1 cellular context compared by ENCODE assay signal in the genomic region with DNA sequence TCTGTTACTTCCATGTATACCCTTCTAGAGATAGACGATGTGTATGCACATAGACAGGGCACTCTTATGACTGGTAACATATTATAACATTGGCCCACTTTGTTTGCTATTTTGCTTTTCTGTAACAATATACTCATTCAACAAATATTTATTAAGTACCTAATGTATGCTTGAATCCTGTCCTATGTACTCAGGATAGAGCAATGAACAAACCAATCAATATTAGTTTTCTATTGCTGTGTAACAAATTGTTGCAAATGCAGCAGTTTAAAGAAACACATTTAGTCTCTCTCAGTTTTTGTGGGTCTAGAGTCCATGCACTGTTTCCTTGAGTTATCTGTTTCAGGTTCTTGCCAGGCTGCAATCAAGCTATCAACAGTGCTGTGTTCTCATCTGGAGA.
TF ChIP-seq lines count a peak whose summit lies in the region.

No MANE protein-coding gene starts in this region.

TF ChIP-seq in HepG2, 621 proteins besides CTCF, POLR2A, EP300 and RAD21:
- TF ChIP-seq MAFK (conservative IDR thresholded peaks at IDR 0.05 in 1 of 2, IDR thresholded peaks at IDR 0.05 in 1 of 2; ENCODE audit: low read length in 2 of 2): peak in 1 of 2 experiments; percentile 26; a peak in 1 of 4 replicates
- peak; percentile 35; the same call in 1 of the 2 replicates for TF ChIP-seq MAFF (IDR thresholded peaks at IDR 0.05; ENCODE audit: low read depth, low read length)
- TF ChIP-seq, protein P1, sequence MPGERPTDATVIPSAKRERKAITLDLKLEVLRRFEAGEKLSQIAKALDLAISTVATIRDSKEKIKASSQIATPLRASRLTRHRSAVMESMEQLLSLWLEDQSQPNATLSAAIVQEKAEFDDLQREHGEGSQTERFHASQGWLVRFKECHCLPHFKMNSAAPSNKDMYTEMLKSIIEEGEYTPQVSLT (CRISPR knock-in tag; IDR thresholded peaks at IDR 0.05; ENCODE audit: borderline replicate concordance, low read depth): no peak
- TF ChIP-seq HHEX (CRISPR knock-in tag; IDR thresholded peaks at IDR 0.05): peak; percentile 69
- peak; percentile 78; the same call in 1 of the 2 replicates for TF ChIP-seq TBX3 (IDR thresholded peaks at IDR 0.05; ENCODE audit: borderline replicate concordance)
- TF ChIP-seq CHCHD3 (CRISPR knock-in tag; IDR thresholded peaks at IDR 0.05): no peak
TF ChIP-seq in HepG2: peak in this region for 4.
